ENCODE assay signal across 1 cellular context in genomic region chr19:6475321-6476108, GRCh38.
TF ChIP-seq lines count a peak whose summit lies in the region.

No MANE protein-coding gene starts in this region.

TF ChIP-seq in GM23338, 12 proteins besides CTCF, POLR2A, EP300 and RAD21:
- TF ChIP-seq POLR2AphosphoS5 (IDR thresholded peaks at IDR 0.05; ENCODE audit: low read depth) = peak; percentile 47
- TF ChIP-seq STAT1 (IDR thresholded peaks at IDR 0.05; ENCODE audit: unreplicated experiment) = no peak
